In genomic region chr11:86247608-86248007, GRCh38 we compare ENCODE assay signal across 12 cellular contexts. TPM values are rescaled to one million over a fixed set of nuclear protein-coding genes. Genes with fewer than 3 reads are reported as not detected.
DNase-seq lines count a peak whose midpoint lies in the region; ATAC-seq and TF ChIP-seq lines count a peak whose summit lies in the region.
"Had no signal": no experiment of that assay in that cellular context is flagged by ENCODE, and none has a peak within 500 bp of the region (broad histone marks: within the 10 kb centered on the region; RNA-seq: fewer than 3 reads in every experiment).

No MANE protein-coding gene starts in this region.

- H3K4me3 ChIP-seq in KMS-11 (IDR thresholded peaks at IDR 0.05; ENCODE audit: insufficient read depth, low read depth, low read length): no peak overlapping the region
- H3K4me3 ChIP-seq: HAP-1 had no signal

- H3K9ac ChIP-seq in KMS-11: no peak overlapping the region

- H3K4me1 ChIP-seq in KMS-11 (ENCODE audit: low read depth, poor library complexity, severe bottlenecking): peaks cover 73% of the 10 kb centered on the region

- no peaks in the 10 kb centered on the region for H3K36me3 ChIP-seq in KMS-11 (ENCODE audit: insufficient read depth)
- H3K36me3 ChIP-seq: HAP-1 had no signal

- peaks cover 25% of the 10 kb centered on the region for H4K20me1 ChIP-seq in KMS-11 (ENCODE audit: insufficient read depth)

- CTCF ChIA-PET in activated CD8-positive, alpha-beta T cell treated with anti-CD3 and anti-CD28 coated beads, Interleukin-2, amount 10 ng/mL, durations not matched to agents 7 days and 5 days (lab: Charles Lee): interaction anchor here (1.0 to 1.6 kb wide), 3 partner anchors 27 to 424 kb away, joined by 3 read pairs; no protein-coding TSS in a partner anchor

- TF ChIP-seq CTCF in KMS-11 (conservative IDR thresholded peaks at IDR 0.05; ENCODE audit: low read depth, low read length) (no peak), nephron (IDR thresholded peaks at IDR 0.05; ENCODE audit: unreplicated experiment in 3 of 3) (no peak)

- peak overlapping the region; percentile 68; the same call in 1 of the 2 replicates for H3K4me2 ChIP-seq in KMS-11

- peak overlapping the region; percentile 33 for H3K27ac Mint-ChIP-seq in T-helper 2 cell treated with Interferon-gamma antibody and Interleukin-4, amounts not matched to agents 5 μg/mL and 100 μg/mL, for 36 hours
- no peak overlapping the region for H3K27ac Mint-ChIP-seq in activated CD8-positive, alpha-beta T cell treated with anti-CD3 and anti-CD28 coated beads, Interleukin-2, amount 10 ng/mL, durations not matched to agents 7 days and 5 days
- H3K27ac Mint-ChIP-seq in nephron: peak overlapping the region in 1 of 3 experiments; percentile 12

- no peaks in the 10 kb centered on the region for H3K27me3 ChIP-seq in KMS-11 (ENCODE audit: insufficient read depth, low read depth)

- peak overlapping the region; percentile 63 for H3K4me3 Mint-ChIP-seq in T-helper 2 cell treated with Interferon-gamma antibody and Interleukin-4, amounts not matched to agents 5 μg/mL and 100 μg/mL, for 36 hours
- peak overlapping the region; percentile 9 for H3K4me3 Mint-ChIP-seq in activated CD8-positive, alpha-beta T cell treated with anti-CD3 and anti-CD28 coated beads, Interleukin-2, amount 10 ng/mL, durations not matched to agents 7 days and 5 days
- peak overlapping the region; percentile 5 to 44 (median 10) for H3K4me3 Mint-ChIP-seq in nephron

- H3K9me3 Mint-ChIP-seq in T-helper 2 cell treated with Interferon-gamma antibody and Interleukin-4, amounts not matched to agents 5 μg/mL and 100 μg/mL, for 36 hours: no peaks in the 10 kb centered on the region
- H3K9me3 Mint-ChIP-seq in activated CD8-positive, alpha-beta T cell treated with anti-CD3 and anti-CD28 coated beads, Interleukin-2, amount 10 ng/mL, durations not matched to agents 7 days and 5 days (ENCODE audit: insufficient read depth): no peaks in the 10 kb centered on the region
- H3K9me3 Mint-ChIP-seq in nephron: no peaks in the 10 kb centered on the region

- H2AFZ ChIP-seq in KMS-11 (ENCODE audit: low read depth): no peak overlapping the region

- H3K36me3 Mint-ChIP-seq in T-helper 2 cell treated with Interferon-gamma antibody and Interleukin-4, amounts not matched to agents 5 μg/mL and 100 μg/mL, for 36 hours (ENCODE audit: low read depth): peaks cover 28% of the 10 kb centered on the region
- H3K36me3 Mint-ChIP-seq in activated CD8-positive, alpha-beta T cell treated with anti-CD3 and anti-CD28 coated beads, Interleukin-2, amount 10 ng/mL, durations not matched to agents 7 days and 5 days (ENCODE audit: low read depth): peaks cover 33% of the 10 kb centered on the region
- H3K36me3 Mint-ChIP-seq in nephron (ENCODE audit: low read depth): peaks cover 7% of the 10 kb centered on the region

- H3K4me1 Mint-ChIP-seq in T-helper 2 cell treated with Interferon-gamma antibody and Interleukin-4, amounts not matched to agents 5 μg/mL and 100 μg/mL, for 36 hours (ENCODE audit: low read depth): peaks cover 48% of the 10 kb centered on the region
- H3K4me1 Mint-ChIP-seq in activated CD8-positive, alpha-beta T cell treated with anti-CD3 and anti-CD28 coated beads, Interleukin-2, amount 10 ng/mL, durations not matched to agents 7 days and 5 days (ENCODE audit: low read depth): peaks cover 54% of the 10 kb centered on the region
- H3K4me1 Mint-ChIP-seq in nephron: peaks cover 31% of the 10 kb centered on the region

- ATAC-seq in activated CD8-positive, alpha-beta T cell treated with anti-CD3 and anti-CD28 coated beads, Interleukin-2, amount 10 ng/mL, durations not matched to agents 7 days and 5 days: no peak
- ATAC-seq in HG02798 (IDR thresholded peaks at IDR 0.05; ENCODE audit: poor library complexity, unreplicated experiment): no peak
- ATAC-seq: esophagus mucosa had no signal

- no peak overlapping the region for H3K27ac ChIP-seq in KMS-11

- POLR2A ChIA-PET in activated CD8-positive, alpha-beta T cell treated with anti-CD3 and anti-CD28 coated beads, Interleukin-2, amount 10 ng/mL, durations not matched to agents 7 days and 5 days (lab: Charles Lee): no interaction called here

- peaks cover 73% of the 10 kb centered on the region for H3K79me2 ChIP-seq in KMS-11 (ENCODE audit: insufficient read depth, low read depth)

- DNase-seq in T-helper 2 cell treated with Interferon-gamma antibody and Interleukin-4, amounts not matched to agents 5 μg/mL and 100 μg/mL, for 36 hours (ENCODE audit: low spot score): no peak
- DNase-seq in T-helper 2 cell (no peak), superior temporal gyrus (ENCODE audit: extremely low spot score) (no peak), occipital lobe (lab: John Stamatoyannopoulos, UW) (no peak)
- no peak for DNase-seq in activated CD8-positive, alpha-beta T cell treated with anti-CD3 and anti-CD28 coated beads, Interleukin-2, amount 10 ng/mL, durations not matched to agents 7 days and 5 days
- DNase-seq: activated CD4-positive, CD25-positive, alpha-beta regulatory T cell treated with anti-CD3 and anti-CD28 coated beads, Interleukin-2, amount 50 U/mL, for 72 hours; stimulated activated CD4-positive, alpha-beta T cell treated with anti-CD3 and anti-CD28 coated beads, Interleukin-1b, Interleukin-23, amount 100 ng/mL, for 48 hours had no signal

- H3K27me3 Mint-ChIP-seq in T-helper 2 cell treated with Interferon-gamma antibody and Interleukin-4, amounts not matched to agents 5 μg/mL and 100 μg/mL, for 36 hours (ENCODE audit: low read depth): no peaks in the 10 kb centered on the region
- no peaks in the 10 kb centered on the region for H3K27me3 Mint-ChIP-seq in activated CD8-positive, alpha-beta T cell treated with anti-CD3 and anti-CD28 coated beads, Interleukin-2, amount 10 ng/mL, durations not matched to agents 7 days and 5 days (ENCODE audit: low read depth)
- H3K27me3 Mint-ChIP-seq in nephron (ENCODE audit: low read depth): no peaks in the 10 kb centered on the region

RNA-seq across cellular contexts. Expression of gene EED, which starts 3.1 kb away (rescaled TPM):
- total RNA-seq in activated CD8-positive, alpha-beta T cell treated with anti-CD3 and anti-CD28 coated beads, Interleukin-2, amount 10 ng/mL, durations not matched to agents 7 days and 5 days: 10 to 100 TPM; 44.8 to 48.3 TPM
- 23.1 TPM for total RNA-seq in occipital lobe

RNA-seq across cellular contexts. Expression of gene HIKESHI, which starts 54.4 kb away (rescaled TPM):
- 10 to 100 TPM; 45.3 to 49.9 TPM for total RNA-seq in activated CD8-positive, alpha-beta T cell treated with anti-CD3 and anti-CD28 coated beads, Interleukin-2, amount 10 ng/mL, durations not matched to agents 7 days and 5 days
- total RNA-seq in occipital lobe: 57.9 TPM

Comparison
In these comparisons a context has a peak if more than half of its experiments do, and no peak if none do; other contexts are left out.
1. H3K4me3 Mint-ChIP-seq: peak in every context shown above with its lines; median percentile 63 in T-helper 2 cell treated with Interferon-gamma antibody and Interleukin-4, amounts not matched to agents 5 μg/mL and 100 μg/mL, for 36 hours; 10 in nephron; 9 in activated CD8-positive, alpha-beta T cell treated with anti-CD3 and anti-CD28 coated beads, Interleukin-2, amount 10 ng/mL, durations not matched to agents 7 days and 5 days.